Comparison of ENCODE assay signal across 10 cellular contexts in genomic region chr14:26841920-26842741, GRCh38.
DNase-seq lines count a peak whose midpoint lies in the region; ATAC-seq and TF ChIP-seq lines count a peak whose summit lies in the region.
"Had no signal": no experiment of that assay in that cellular context is flagged by ENCODE, and none has a peak within 500 bp of the region (broad histone marks: within the 10 kb centered on the region; RNA-seq: fewer than 3 reads in every experiment).

No MANE protein-coding gene starts in this region.

- no peaks in the 10 kb centered on the region for H3K4me1 Mint-ChIP-seq in activated CD4-positive, alpha-beta memory T cell treated with anti-CD3 and anti-CD28 coated beads for 36 hours (ENCODE audit: low read depth)
- H3K4me1 Mint-ChIP-seq in CD4-positive, alpha-beta T cell (ENCODE audit: low read depth): no peaks in the 10 kb centered on the region

- intact Hi-C loops in activated CD4-positive, alpha-beta memory T cell treated with anti-CD3 and anti-CD28 coated beads for 36 hours (cut with micrococcal nuclease): no loop called here
- intact Hi-C loops in CD4-positive, alpha-beta T cell (cut with DNase I, micrococcal nuclease): no loop called here

- H3K4me3 ChIP-seq in epithelial cell of proximal tubule (ENCODE audit: low read depth, low read length): no peak overlapping the region

- H3K27ac ChIP-seq in CD4-positive, alpha-beta T cell (ENCODE audit: low read depth, low read length): no peak overlapping the region

- no peak overlapping the region for H3K27ac Mint-ChIP-seq in activated CD4-positive, alpha-beta memory T cell treated with anti-CD3 and anti-CD28 coated beads for 36 hours
- no peak overlapping the region for H3K27ac Mint-ChIP-seq in CD4-positive, alpha-beta T cell
- H3K27ac Mint-ChIP-seq: T-helper 2 cell treated with Interferon-gamma antibody and Interleukin-4, amounts not matched to agents 5 μg/mL and 100 μg/mL, for 36 hours had no signal

- H3K9me3 Mint-ChIP-seq in activated CD4-positive, alpha-beta memory T cell treated with anti-CD3 and anti-CD28 coated beads for 36 hours: peaks cover 12% of the 10 kb centered on the region
- H3K9me3 Mint-ChIP-seq in CD4-positive, alpha-beta T cell: peaks cover 19% of the 10 kb centered on the region

- H3K4me3 Mint-ChIP-seq in activated CD4-positive, alpha-beta memory T cell treated with anti-CD3 and anti-CD28 coated beads for 36 hours: no peak overlapping the region
- no peak overlapping the region for H3K4me3 Mint-ChIP-seq in CD4-positive, alpha-beta T cell
- H3K4me3 Mint-ChIP-seq: T-helper 2 cell treated with Interferon-gamma antibody and Interleukin-4, amounts not matched to agents 5 μg/mL and 100 μg/mL, for 36 hours had no signal

- CTCF ChIA-PET in activated CD4-positive, alpha-beta memory T cell treated with anti-CD3 and anti-CD28 coated beads for 36 hours (lab: Charles Lee): interaction anchor here (0.7 kb wide), 1 partner anchor 20 kb away, joined by 3 read pairs; no protein-coding TSS in a partner anchor
- CTCF ChIA-PET in CD4-positive, alpha-beta T cell (lab: Charles Lee): no interaction called here

- H3K27me3 Mint-ChIP-seq in activated CD4-positive, alpha-beta memory T cell treated with anti-CD3 and anti-CD28 coated beads for 36 hours: no peaks in the 10 kb centered on the region
- no peaks in the 10 kb centered on the region for H3K27me3 Mint-ChIP-seq in CD4-positive, alpha-beta T cell

- H3K27me3 ChIP-seq in CD4-positive, alpha-beta T cell (ENCODE audit: control insufficient read depth, insufficient read depth, low read length): no peaks in the 10 kb centered on the region

- POLR2A ChIA-PET in activated CD4-positive, alpha-beta memory T cell treated with anti-CD3 and anti-CD28 coated beads for 36 hours (lab: Charles Lee): no interaction called here
- POLR2A ChIA-PET in CD4-positive, alpha-beta T cell (lab: Charles Lee): no interaction called here

- DNase-seq in AG09319 (ENCODE audit: extremely low read depth, low read depth) (peak; percentile 96), NCI-H226 (peak; percentile 92), epithelial cell of proximal tubule (ENCODE audit: low read depth) (peak; percentile 100), myocyte (ENCODE audit: low read depth) (peak; percentile 94), superior temporal gyrus (ENCODE audit: extremely low spot score) (no peak)
- DNase-seq in activated CD4-positive, alpha-beta memory T cell treated with anti-CD3 and anti-CD28 coated beads for 36 hours: no peak
- DNase-seq in stimulated activated CD4-positive, alpha-beta T cell treated with anti-CD3 and anti-CD28 coated beads, Interleukin-1b, Interleukin-23, amount 100 ng/mL, for 48 hours: no peak
- DNase-seq in CD4-positive, alpha-beta T cell: no peak
- DNase-seq: EL had no signal

- no peak for ATAC-seq in CD4-positive, alpha-beta T cell (ENCODE audit: poor library complexity)

- no peak for TF ChIP-seq CTCF in AG09319 (IDR thresholded peaks at IDR 0.05; ENCODE audit: low read depth, low read length)
- no peak for TF ChIP-seq CTCF in epithelial cell of proximal tubule (conservative IDR thresholded peaks at IDR 0.05; ENCODE audit: low read depth, low read length)
- TF ChIP-seq CTCF in CD4-positive, alpha-beta T cell (IDR thresholded peaks at IDR 0.05): no peak

- H3K9me3 ChIP-seq in CD4-positive, alpha-beta T cell (ENCODE audit: control insufficient read depth, low read length): no peaks in the 10 kb centered on the region

- H3K36me3 Mint-ChIP-seq in activated CD4-positive, alpha-beta memory T cell treated with anti-CD3 and anti-CD28 coated beads for 36 hours: no peaks in the 10 kb centered on the region
- no peaks in the 10 kb centered on the region for H3K36me3 Mint-ChIP-seq in CD4-positive, alpha-beta T cell (ENCODE audit: low read depth)

Comparison
In these comparisons a context has a peak if more than half of its experiments do, and no peak if none do; other contexts are left out.
1. DNase-seq: peak in AG09319 (single experiment), NCI-H226 (single experiment), epithelial cell of proximal tubule (single experiment) and myocyte (single experiment); none in activated CD4-positive, alpha-beta memory T cell treated with anti-CD3 and anti-CD28 coated beads for 36 hours (single experiment), stimulated activated CD4-positive, alpha-beta T cell treated with anti-CD3 and anti-CD28 coated beads, Interleukin-1b, Interleukin-23, amount 100 ng/mL, for 48 hours (single experiment), superior temporal gyrus (single experiment) and CD4-positive, alpha-beta T cell (0 of 10).